ENCODE assay signal across 1 cellular context in genomic region chr2:96202152-96202856, GRCh38.
TF ChIP-seq lines count a peak whose summit lies in the region.

No MANE protein-coding gene starts in this region.

TF ChIP-seq in GM12878, 131 proteins besides CTCF, POLR2A, EP300 and RAD21:
- no peak for TF ChIP-seq BCL3 (IDR thresholded peaks at IDR 0.05; ENCODE audit: borderline replicate concordance, insufficient read depth, low read depth, low read length, poor library complexity, severe bottlenecking)
- TF ChIP-seq ATF3 (IDR thresholded peaks at IDR 0.05; ENCODE audit: borderline replicate concordance, extremely low read depth, low read depth, low read length): peak; percentile 0; the same call in 1 of the 2 replicates
- TF ChIP-seq ATF2 (IDR thresholded peaks at IDR 0.05; ENCODE audit: low read length): no peak
- no peak for TF ChIP-seq ZNF207 (IDR thresholded peaks at IDR 0.05; ENCODE audit: borderline replicate concordance)
- no peak for TF ChIP-seq HDGF (IDR thresholded peaks at IDR 0.05)
- TF ChIP-seq ZNF24 (IDR thresholded peaks at IDR 0.05): no peak
- no peak for TF ChIP-seq MYB (IDR thresholded peaks at IDR 0.05; ENCODE audit: borderline replicate concordance, low read depth, low read length)
- TF ChIP-seq SMAD5 (IDR thresholded peaks at IDR 0.05; ENCODE audit: low read depth): no peak
- TF ChIP-seq BMI1 (IDR thresholded peaks at IDR 0.05; ENCODE audit: borderline replicate concordance): no peak
